ENCODE assay signal across 8 cellular contexts in the genomic region with DNA sequence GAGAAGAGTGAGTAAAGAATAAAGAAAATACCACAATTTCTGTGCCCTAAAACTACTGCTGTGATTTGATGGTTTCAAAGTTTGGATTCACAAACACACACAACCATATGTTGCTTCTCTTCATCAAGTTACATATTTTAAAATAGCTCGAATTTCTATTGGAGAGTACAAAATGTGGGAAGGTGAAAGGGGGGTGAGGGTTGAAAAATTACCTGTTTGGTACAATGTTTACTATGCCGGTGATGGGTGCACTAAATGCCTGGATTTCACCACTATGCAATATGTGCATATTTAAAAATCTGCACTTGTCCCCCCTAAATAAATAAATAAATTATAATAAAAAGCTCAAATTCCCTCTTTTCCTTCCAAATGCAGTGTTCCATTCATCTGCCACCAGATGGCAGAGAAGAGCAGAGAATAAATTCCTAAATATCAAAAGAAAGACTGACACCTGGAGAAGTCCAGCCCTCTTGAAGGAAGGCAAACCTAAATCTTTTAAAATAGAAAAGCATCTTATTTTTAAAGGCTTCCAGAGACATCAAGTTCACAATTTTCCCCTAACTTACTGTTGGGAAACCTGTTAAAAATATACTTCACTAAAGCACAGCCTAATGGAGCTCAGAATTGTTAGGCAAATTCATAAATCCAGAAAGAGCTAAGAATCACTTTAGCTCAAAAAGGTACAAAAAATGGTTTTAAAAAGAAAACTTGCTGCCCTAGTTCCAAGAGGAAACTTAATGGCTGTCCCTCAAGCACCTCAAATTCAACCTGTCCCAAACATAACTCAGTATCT. TPM values are rescaled to one million over a fixed set of nuclear protein-coding genes. Genes with fewer than 3 reads are reported as not detected.
DNase-seq lines count a peak whose midpoint lies in the region; ATAC-seq and TF ChIP-seq lines count a peak whose summit lies in the region.

No MANE protein-coding gene starts in this region.

- no peak for DNase-seq in CD14-positive monocyte (ENCODE audit: low spot score)
- peak; percentile 34 for DNase-seq in HEK293T (ENCODE audit: extremely low spot score)
- peak; percentile 45 for DNase-seq in RWPE1 (ENCODE audit: low spot score)
- DNase-seq in fibroblast of lung (ENCODE audit: low read depth in 2 of 2), result peak; percentile 33 to 60
- peak; percentile 44 for DNase-seq in putamen (ENCODE audit: low spot score)
- no peak for DNase-seq in left cardiac atrium

- H3K27me3 ChIP-seq in fibroblast of lung (ENCODE audit: control insufficient read depth, insufficient read depth, low read length), result no peaks in the 10 kb centered on the region

- H2AFZ ChIP-seq in fibroblast of lung (ENCODE audit: low read length), result no peak overlapping the region

- no peaks in the 10 kb centered on the region for H3K9me3 Mint-ChIP-seq in CD14-positive monocyte

- H3K4me1 Mint-ChIP-seq in CD14-positive monocyte, result no peaks in the 10 kb centered on the region

- no peak overlapping the region for H3K4me3 Mint-ChIP-seq in CD14-positive monocyte

- TF ChIP-seq CTCF in CD14-positive monocyte (IDR thresholded peaks at IDR 0.05), result peak; percentile 78
- peak; percentile 88 for TF ChIP-seq CTCF in RWPE1 (conservative IDR thresholded peaks at IDR 0.05; ENCODE audit: low read depth)
- peak; percentile 66 to 80 for TF ChIP-seq CTCF in fibroblast of lung (conservative IDR thresholded peaks at IDR 0.05 in 1 of 2, IDR thresholded peaks at IDR 0.05 in 1 of 2; ENCODE audit: low read depth in 1 of 2, low read length in 2 of 2)

- CTCF ChIA-PET in HEK293T (lab: Yijun Ruan, JAX), result interaction anchor here (0.6 to 2.0 kb wide), 23 partner anchors 9 to 1555 kb away, joined by 3 to 18 read pairs (median 4); a partner anchor contains a TSS
- CTCF ChIA-PET in RWPE1 (lab: Yijun Ruan, JAX), result interaction anchor here (0.5 to 2.4 kb wide), 46 partner anchors 11 to 1783 kb away, joined by 3 to 11 read pairs (median 4); no protein-coding TSS in a partner anchor

- H3K9me3 ChIP-seq in fibroblast of lung (ENCODE audit: control insufficient read depth, insufficient read depth, low read depth, low read length), result no peaks in the 10 kb centered on the region

- H3K27ac ChIP-seq in RWPE1, result no peak overlapping the region
- H3K27ac ChIP-seq in fibroblast of lung (ENCODE audit: insufficient read depth, low read length), result no peak overlapping the region

- H3K4me2 ChIP-seq in fibroblast of lung (ENCODE audit: extremely low read depth, insufficient read depth, low read length), result no peak overlapping the region

- H3K79me2 ChIP-seq in fibroblast of lung (ENCODE audit: control insufficient read depth, insufficient read depth, low read length), result no peaks in the 10 kb centered on the region

- no peaks in the 10 kb centered on the region for H3K4me1 ChIP-seq in fibroblast of lung (ENCODE audit: control insufficient read depth, extremely low read depth, insufficient read depth, low read length)

- H3K27me3 Mint-ChIP-seq in CD14-positive monocyte (ENCODE audit: low read depth in 3 of 3), result peaks cover 0 to 3% (median 1%) of the 10 kb centered on the region in 3 donors

- intact Hi-C loops in CD14-positive monocyte (cut with micrococcal nuclease), result loop anchor here (10.0 kb wide), 2 partner anchors 286 to 356 kb away; a partner anchor contains a TSS
- intact Hi-C loops in left cardiac atrium (cut with DNase I), result loop anchor here (2.0 to 10.0 kb wide), 2 partner anchors 44 to 356 kb away; a partner anchor contains a TSS

- no peaks in the 10 kb centered on the region for H4K20me1 ChIP-seq in fibroblast of lung (ENCODE audit: control insufficient read depth, extremely low read depth, insufficient read depth, low read length)

- H3K9ac ChIP-seq in fibroblast of lung (ENCODE audit: insufficient read depth, low read length), result no peak overlapping the region

- no peaks in the 10 kb centered on the region for H3K36me3 ChIP-seq in fibroblast of lung (ENCODE audit: control insufficient read depth, insufficient read depth, low read length)

- no peaks in the 10 kb centered on the region for H3K36me3 Mint-ChIP-seq in CD14-positive monocyte

- no peak for ATAC-seq in HG03457 (IDR thresholded peaks at IDR 0.05; ENCODE audit: unreplicated experiment)
- ATAC-seq in HG03520 (IDR thresholded peaks at IDR 0.05; ENCODE audit: unreplicated experiment), result no peak
- no peak for ATAC-seq in left cardiac atrium

- POLR2A ChIA-PET in HEK293T (lab: Yijun Ruan, JAX) (interaction anchor here (1.5 to 1.8 kb wide), 2 partner anchors 25 to 110 kb away, joined by 10 read pairs; a partner anchor contains a TSS), RWPE1 (lab: Yijun Ruan, JAX; ENCODE audit: low non-redundant PET) (no interaction called here)

- H3K4me3 ChIP-seq in fibroblast of lung (replicated peaks in 1 of 4; ENCODE audit: control extremely low read depth in 1 of 4, insufficient read depth in 1 of 4, low read depth in 3 of 4, low read length in 4 of 4), result no peak overlapping the region

- no peak overlapping the region for H3K27ac Mint-ChIP-seq in CD14-positive monocyte

TF ChIP-seq in HEK293T, 16 proteins besides CTCF, POLR2A, EP300 and RAD21:
- TF ChIP-seq, protein P1, sequence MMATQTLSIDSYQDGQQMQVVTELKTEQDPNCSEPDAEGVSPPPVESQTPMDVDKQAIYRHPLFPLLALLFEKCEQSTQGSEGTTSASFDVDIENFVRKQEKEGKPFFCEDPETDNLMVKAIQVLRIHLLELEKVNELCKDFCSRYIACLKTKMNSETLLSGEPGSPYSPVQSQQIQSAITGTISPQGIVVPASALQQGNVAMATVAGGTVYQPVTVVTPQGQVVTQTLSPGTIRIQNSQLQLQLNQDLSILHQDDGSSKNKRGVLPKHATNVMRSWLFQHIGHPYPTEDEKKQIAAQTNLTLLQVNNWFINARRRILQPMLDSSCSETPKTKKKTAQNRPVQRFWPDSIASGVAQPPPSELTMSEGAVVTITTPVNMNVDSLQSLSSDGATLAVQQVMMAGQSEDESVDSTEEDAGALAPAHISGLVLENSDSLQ (IDR thresholded peaks at IDR 0.05), result peak; percentile 75
- no peak for TF ChIP-seq ARNT (IDR thresholded peaks at IDR 0.05)

RNA-seq across cellular contexts. Expression of a gene that starts 24.8 kb away (rescaled TPM):
- 10 to 100 TPM in 1 of 2 donors, 1 to 10 TPM in 1; 8.3 to 10.8 TPM for polyA plus RNA-seq in CD14-positive monocyte
- total RNA-seq in fibroblast of lung, result 9.4 and 12.8 TPM in 2 replicates
- 10.7 and 11.6 TPM in 2 replicates for polyA plus RNA-seq in fibroblast of lung
- polyA plus RNA-seq in fibroblast of lung (2012), result 20.7 and 22.2 TPM in 2 replicates
- 3.7 and 4.0 TPM in 2 replicates for polyA minus RNA-seq in fibroblast of lung (ENCODE audit: low replicate concordance)
- 10 to 100 TPM; 14.3 to 27.1 TPM for total RNA-seq in left cardiac atrium

RNA-seq across cellular contexts. Expression of a gene that starts 43.1 kb away (rescaled TPM):
- not detected for polyA plus RNA-seq in CD14-positive monocyte
- total RNA-seq in fibroblast of lung, result 1.5 and 2.3 TPM in 2 replicates
- 0.60 and 1.1 TPM in 2 replicates for polyA plus RNA-seq in fibroblast of lung
- polyA plus RNA-seq in fibroblast of lung (2012), result 0.41 and 0.54 TPM in 2 replicates
- polyA minus RNA-seq in fibroblast of lung (ENCODE audit: low replicate concordance), result 4.9 and 14.3 TPM in 2 replicates
- total RNA-seq in left cardiac atrium, result 10 to 100 TPM; 24.8 to 48.0 TPM

Comparison
In these comparisons a context has a peak if more than half of its experiments do, and no peak if none do; other contexts are left out.
1. DNase-seq: peak in HEK293T (single experiment), RWPE1 (single experiment), fibroblast of lung (2 of 2) and putamen (single experiment); none in CD14-positive monocyte (single experiment) and left cardiac atrium (single experiment).
2. Peak in every context shown above with its lines, with median percentiles within 50 percentile points of each other: CTCF ChIP-seq.